In genomic region chr5:142902188-142902965, GRCh38 we compare ENCODE assay signal across 1 cellular context.
TF ChIP-seq lines count a peak whose summit lies in the region.

No MANE protein-coding gene starts in this region.

TF ChIP-seq in H1, 55 proteins besides CTCF, POLR2A, EP300 and RAD21:
- TF ChIP-seq TAF7 (optimal IDR thresholded peaks at IDR 0.05; ENCODE audit: borderline replicate concordance, low read depth, low read length) (no peak), EZH2 (IDR thresholded peaks at IDR 0.05; ENCODE audit: low read depth, low read length, severe bottlenecking) (no peak), NRF1 (IDR thresholded peaks at IDR 0.05; ENCODE audit: low read depth, low read length) (no peak), POU5F1 (IDR thresholded peaks at IDR 0.05; ENCODE audit: low read depth, low read length) (no peak), BCL11A (IDR thresholded peaks at IDR 0.05; ENCODE audit: low read depth in 2 of 2, low read length in 2 of 2) (no peak), CHD1 (IDR thresholded peaks at IDR 0.05; ENCODE audit: low read depth, low read length) (no peak)
